9 cellular contexts compared by ENCODE assay signal in genomic region chr2:232438951-232439757, GRCh38. TPM values are rescaled to one million over a fixed set of nuclear protein-coding genes. Genes with fewer than 3 reads are reported as not detected.
DNase-seq lines count a peak whose midpoint lies in the region; ATAC-seq and TF ChIP-seq lines count a peak whose summit lies in the region.
"Had no signal": no experiment of that assay in that cellular context is flagged by ENCODE, and none has a peak within 500 bp of the region (broad histone marks: within the 10 kb centered on the region; RNA-seq: fewer than 3 reads in every experiment).

No MANE protein-coding gene starts in this region.

- DNase-seq in AG04449 (ENCODE audit: low read depth, low spot score) (no peak), left cardiac atrium (no peak), NOMO-1 treated with DMSO at 0.1 percent for 48 hours (lab: John Stamatoyannopoulos, UW; ENCODE audit: unreplicated experiment) (no peak), occipital lobe (lab: John Stamatoyannopoulos, UW) (no peak)
- peak; percentile 46 for DNase-seq in activated T-cell treated with anti-CD3 and anti-CD28 coated beads, Interleukin-2, amount 50 U/mL, for 4 hours
- peak; percentile 53 for DNase-seq in stimulated activated CD4-positive, alpha-beta T cell treated with anti-CD3 and anti-CD28 coated beads, Interleukin-4, amount 100 ng/mL, for 1 hour

- POLR2A ChIA-PET in AG04449 (lab: Yijun Ruan, JAX): no interaction called here

- peak; percentile 39 for ATAC-seq in HG03342 (IDR thresholded peaks at IDR 0.05; ENCODE audit: unreplicated experiment)
- peak; percentile 41 to 50 for ATAC-seq in activated T-cell treated with anti-CD3 and anti-CD28 coated beads, Interleukin-2, amount 50 U/mL, for 4 hours
- peak; percentile 58 to 59 for ATAC-seq in left cardiac atrium
- ATAC-seq in GM18498 (IDR thresholded peaks at IDR 0.05; ENCODE audit: unreplicated experiment): no peak

- CTCF ChIA-PET in AG04449 (lab: Yijun Ruan, JAX): interaction anchor here (0.6 to 3.9 kb wide), 38 partner anchors 9 to 639 kb away, joined by 3 to 60 read pairs (median 4); partner anchors contain the start of genes CHRND and NPPC

- no peak overlapping the region for H3K4me3 Mint-ChIP-seq in activated T-cell treated with anti-CD3 and anti-CD28 coated beads, Interleukin-2, amount 50 U/mL, for 4 hours

- no peaks in the 10 kb centered on the region for H3K36me3 Mint-ChIP-seq in activated T-cell treated with anti-CD3 and anti-CD28 coated beads, Interleukin-2, amount 50 U/mL, for 4 hours (ENCODE audit: insufficient read depth)

- H3K27me3 Mint-ChIP-seq in activated T-cell treated with anti-CD3 and anti-CD28 coated beads, Interleukin-2, amount 50 U/mL, for 4 hours (ENCODE audit: low read depth): no peaks in the 10 kb centered on the region

- intact Hi-C loops in left cardiac atrium (cut with DNase I): loop anchor here in 1 of 2 donors (5.0 kb wide), 1 partner anchor 532 kb away; no protein-coding TSS in a partner anchor

- no peaks in the 10 kb centered on the region for H3K4me1 Mint-ChIP-seq in activated T-cell treated with anti-CD3 and anti-CD28 coated beads, Interleukin-2, amount 50 U/mL, for 4 hours (ENCODE audit: low read depth)

- H3K9me3 Mint-ChIP-seq in activated T-cell treated with anti-CD3 and anti-CD28 coated beads, Interleukin-2, amount 50 U/mL, for 4 hours: no peaks in the 10 kb centered on the region

- no peak overlapping the region for H3K4me3 ChIP-seq in AG04449 (ENCODE audit: low read depth, low read length)

- peak; percentile 11 for TF ChIP-seq CTCF in AG04449 (IDR thresholded peaks at IDR 0.05; ENCODE audit: insufficient read depth, low read length, missing control alignments)

RNA-seq across cellular contexts. Expression of gene ALPI, which starts 16.8 kb away (rescaled TPM):
- not detected for total RNA-seq in activated T-cell treated with anti-CD3 and anti-CD28 coated beads, Interleukin-2, amount 50 U/mL, for 4 hours
- not detected for total RNA-seq in left cardiac atrium
- not detected for total RNA-seq in occipital lobe
- total RNA-seq: pulmonary artery endothelial cell had no signal

RNA-seq across cellular contexts. Expression of gene ALPG, which starts 32.5 kb away (rescaled TPM):
- total RNA-seq in activated T-cell treated with anti-CD3 and anti-CD28 coated beads, Interleukin-2, amount 50 U/mL, for 4 hours: not detected
- total RNA-seq in left cardiac atrium: not detected
- total RNA-seq in occipital lobe: not detected
- total RNA-seq: pulmonary artery endothelial cell had no signal

RNA-seq across cellular contexts. Expression of gene ECEL1, which starts 48.5 kb away (rescaled TPM):
- under 1 TPM; 0.16 to 0.20 (median 0.19) TPM for total RNA-seq in activated T-cell treated with anti-CD3 and anti-CD28 coated beads, Interleukin-2, amount 50 U/mL, for 4 hours
- total RNA-seq in left cardiac atrium (under 1 TPM; 0.26 to 0.47 TPM), occipital lobe (1.2 TPM)
- total RNA-seq: pulmonary artery endothelial cell had no signal

Comparison
In these comparisons a context has a peak if more than half of its experiments do, and no peak if none do; other contexts are left out.
1. DNase-seq: peak in activated T-cell treated with anti-CD3 and anti-CD28 coated beads, Interleukin-2, amount 50 U/mL, for 4 hours (single experiment) and stimulated activated CD4-positive, alpha-beta T cell treated with anti-CD3 and anti-CD28 coated beads, Interleukin-4, amount 100 ng/mL, for 1 hour (single experiment); none in AG04449 (single experiment), left cardiac atrium (single experiment), NOMO-1 treated with DMSO at 0.1 percent for 48 hours (single experiment) and occipital lobe (single experiment).